Comparison of ENCODE assay signal across 8 cellular contexts in genomic region chr10:3761111-3761686, GRCh38. TPM values are rescaled to one million over a fixed set of nuclear protein-coding genes. Genes with fewer than 3 reads are reported as not detected.
DNase-seq lines count a peak whose midpoint lies in the region; ATAC-seq lines count a peak whose summit lies in the region.

No MANE protein-coding gene starts in this region.

- peaks cover 0 to 6% of the 10 kb centered on the region in 2 donors for H3K9me3 Mint-ChIP-seq in activated naive CD4-positive, alpha-beta T cell treated with anti-CD3 and anti-CD28 coated beads, Interleukin-2, amount 50 U/mL, for 72 hours

- H3K27ac Mint-ChIP-seq in activated naive CD4-positive, alpha-beta T cell treated with anti-CD3 and anti-CD28 coated beads, Interleukin-2, amount 50 U/mL, for 72 hours: peak overlapping the region; percentile 84 to 99

- peaks cover 4 to 24% of the 10 kb centered on the region in 2 donors for H3K36me3 Mint-ChIP-seq in activated naive CD4-positive, alpha-beta T cell treated with anti-CD3 and anti-CD28 coated beads, Interleukin-2, amount 50 U/mL, for 72 hours

- ATAC-seq in GM19351 (IDR thresholded peaks at IDR 0.05; ENCODE audit: unreplicated experiment) (peak; percentile 59), HG03439 (IDR thresholded peaks at IDR 0.05; ENCODE audit: unreplicated experiment) (peak; percentile 42)
- peak; percentile 37 to 50 for ATAC-seq in activated naive CD4-positive, alpha-beta T cell treated with anti-CD3 and anti-CD28 coated beads, Interleukin-2, amount 50 U/mL, for 72 hours

- DNase-seq in Ammon's horn (ENCODE audit: low spot score): peak; percentile 40
- no peak for DNase-seq in activated naive CD4-positive, alpha-beta T cell treated with anti-CD3 and anti-CD28 coated beads, Interleukin-2, amount 50 U/mL, for 72 hours (ENCODE audit: low spot score in 2 of 2)
- DNase-seq in HUDEP-2 (lab: John Stamatoyannopoulos, UW; ENCODE audit: unreplicated experiment in 76 of 76): no peak
- no peak for DNase-seq in DMS 273 (lab: John Stamatoyannopoulos, UW; ENCODE audit: unreplicated experiment)
- DNase-seq in NCI-H2081 (lab: John Stamatoyannopoulos, UW): no peak
- no peak for DNase-seq in HK-2 (ENCODE audit: unreplicated experiment)

RNA-seq across cellular contexts. Expression of gene KLF6, which starts 23.8 kb away (rescaled TPM):
- 100 to 1,000 TPM in 1 of 2 donors, 10 to 100 TPM in 1; 85.2 to 126 TPM for total RNA-seq in activated naive CD4-positive, alpha-beta T cell treated with anti-CD3 and anti-CD28 coated beads, Interleukin-2, amount 50 U/mL, for 72 hours
